Comparison of ENCODE assay signal across 10 cellular contexts in the genomic region with DNA sequence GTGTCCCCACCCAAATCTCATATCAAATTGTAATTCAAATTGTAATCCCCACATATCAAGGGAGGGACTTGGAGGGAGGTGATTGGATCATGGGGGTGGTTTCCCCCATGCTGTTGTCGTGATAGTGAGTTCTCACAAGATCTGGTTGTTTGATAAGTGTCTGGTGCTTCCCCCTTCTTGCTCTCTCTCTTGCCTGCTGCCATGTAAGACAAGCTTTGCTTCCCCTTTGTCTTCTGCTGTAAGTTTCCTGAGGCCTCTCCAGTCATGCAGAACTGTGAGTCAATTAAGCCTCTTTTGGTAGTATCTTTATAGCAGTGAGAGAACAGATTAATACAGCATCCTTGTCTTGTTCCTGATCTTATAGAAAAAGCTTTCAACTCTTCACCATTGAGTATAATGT. TPM values are rescaled to one million over a fixed set of nuclear protein-coding genes. Genes with fewer than 3 reads are reported as not detected.
A peak's percentile ranks its signal among the peaks of the same experiment; 100 is the strongest.
DNase-seq lines count a peak whose midpoint lies in the region; ATAC-seq and TF ChIP-seq lines count a peak whose summit lies in the region.
"Had no signal": no experiment of that assay in that cellular context is flagged by ENCODE, and none has a peak within 500 bp of the region (broad histone marks: within the 10 kb centered on the region; RNA-seq: fewer than 3 reads in every experiment).

No MANE protein-coding gene starts in this region.

- H3K36me3 ChIP-seq in ascending aorta (no peaks in the 10 kb centered on the region), sigmoid colon (no peaks in the 10 kb centered on the region)

- in situ Hi-C loops in Caki2 (cut with HindIII; ENCODE audit: low pct_unique_long_range_greater_than_20kb, low sequenced_read_pairs) = no loop called here

- no peak overlapping the region for H3K27ac Mint-ChIP-seq in activated T-cell treated with anti-CD3 and anti-CD28 coated beads, Interleukin-2, amount 50 U/mL, for 24 hours
- H3K27ac Mint-ChIP-seq: effector memory CD8-positive, alpha-beta T cell had no signal

- TF ChIP-seq POLR2A in sigmoid colon (IDR thresholded peaks at IDR 0.05) = no peak

- H3K4me1 Mint-ChIP-seq in activated T-cell treated with anti-CD3 and anti-CD28 coated beads, Interleukin-2, amount 50 U/mL, for 24 hours (ENCODE audit: low read depth) = no peaks in the 10 kb centered on the region

- TF ChIP-seq EP300 in sigmoid colon (IDR thresholded peaks at IDR 0.05) = no peak

- no peaks in the 10 kb centered on the region for H3K9me3 Mint-ChIP-seq in activated T-cell treated with anti-CD3 and anti-CD28 coated beads, Interleukin-2, amount 50 U/mL, for 24 hours
- H3K9me3 Mint-ChIP-seq: effector memory CD8-positive, alpha-beta T cell had no signal

- 35 to 78% methylated on average over 1 of the region's 1 CpG for WGBS in sigmoid colon, 2 donors

- H3K27ac ChIP-seq in ascending aorta (no peak overlapping the region), sigmoid colon (no peak overlapping the region)

- H3K9me3 ChIP-seq in ascending aorta (no peaks in the 10 kb centered on the region), sigmoid colon (no peaks in the 10 kb centered on the region)

- TF ChIP-seq CTCF in ascending aorta (IDR thresholded peaks at IDR 0.05) (no peak), sigmoid colon (IDR thresholded peaks at IDR 0.05) (no peak)

- no peaks in the 10 kb centered on the region for H3K27me3 Mint-ChIP-seq in activated T-cell treated with anti-CD3 and anti-CD28 coated beads, Interleukin-2, amount 50 U/mL, for 24 hours
- H3K27me3 Mint-ChIP-seq: effector memory CD8-positive, alpha-beta T cell had no signal

- H3K27me3 ChIP-seq in ascending aorta (no peaks in the 10 kb centered on the region), sigmoid colon (no peaks in the 10 kb centered on the region)

- no peak overlapping the region for H3K4me3 Mint-ChIP-seq in activated T-cell treated with anti-CD3 and anti-CD28 coated beads, Interleukin-2, amount 50 U/mL, for 24 hours
- H3K4me3 Mint-ChIP-seq: effector memory CD8-positive, alpha-beta T cell had no signal

- intact Hi-C loops in ascending aorta (cut with DNase I) = no loop called here
- intact Hi-C loops in sigmoid colon (cut with DNase I) = loop anchor here (10.0 kb wide), 1 partner anchor 50 kb away; the partner anchor contains the start of genes SASS6 and TRMT13

- H3K4me3 ChIP-seq in ascending aorta (no peak overlapping the region), sigmoid colon (no peak overlapping the region)

- DNase-seq in Caki2 (ENCODE audit: low read depth) = peak; percentile 28
- peak; percentile 56 for DNase-seq in SKM-1 (lab: John Stamatoyannopoulos, UW; ENCODE audit: unreplicated experiment)
- no peak for DNase-seq in DMS153 treated with DMSO at 0.1 percent for 48 hours (lab: John Stamatoyannopoulos, UW; ENCODE audit: unreplicated experiment)
- DNase-seq in activated T-cell treated with anti-CD3 and anti-CD28 coated beads, Interleukin-2, amount 50 U/mL, for 24 hours = no peak
- no peak for DNase-seq in ascending aorta (ENCODE audit: low spot score in 2 of 2)
- no peak for DNase-seq in sigmoid colon
- DNase-seq: effector memory CD8-positive, alpha-beta T cell had no signal

- H3K4me1 ChIP-seq in ascending aorta (no peaks in the 10 kb centered on the region), sigmoid colon (peaks cover 0 to 21% (median 18%) of the 10 kb centered on the region in 4 donors)

- no peaks in the 10 kb centered on the region for H3K36me3 Mint-ChIP-seq in activated T-cell treated with anti-CD3 and anti-CD28 coated beads, Interleukin-2, amount 50 U/mL, for 24 hours (ENCODE audit: low read depth)

- ATAC-seq in GM19351 (IDR thresholded peaks at IDR 0.05; ENCODE audit: unreplicated experiment) (peak; percentile 90), HG03108 (IDR thresholded peaks at IDR 0.05; ENCODE audit: unreplicated experiment) (peak; percentile 69)
- ATAC-seq: effector memory CD8-positive, alpha-beta T cell had no signal

RNA-seq across cellular contexts. Expression of gene LRRC39, which starts 6.5 kb away (rescaled TPM):
- 0.12 TPM in 1 of 2 replicates, not detected in the other for total RNA-seq in Caki2 (2014; rRNA removed; shearing (Covaris generic); ENCODE audit: low replicate concordance)
- total RNA-seq in ascending aorta (not detected), sigmoid colon (1 to 10 TPM in 3 of 4 donors, under 1 TPM in 1; 0.95 to 4.2 (median 2.1) TPM)
- polyA plus RNA-seq in sigmoid colon = under 1 TPM in 1 of 3 donors, not detected in 2; 0.52 TPM
- total RNA-seq: HT1080 had no signal

RNA-seq across cellular contexts. Expression of gene TRMT13, which starts 51.6 kb away (rescaled TPM):
- 1.7 and 8.7 TPM in 2 replicates for total RNA-seq in Caki2 (2014; rRNA removed; shearing (Covaris generic); ENCODE audit: low replicate concordance)
- total RNA-seq in ascending aorta = 11.4 TPM
- 10 to 100 TPM; 17.4 to 26.4 (median 24.8) TPM for total RNA-seq in sigmoid colon
- 1 to 10 TPM; 2.4 to 9.0 (median 3.2) TPM for polyA plus RNA-seq in sigmoid colon

RNA-seq across cellular contexts. Expression of gene SASS6, which starts 51.8 kb away (rescaled TPM):
- 2.9 and 4.3 TPM in 2 replicates for total RNA-seq in Caki2 (2014; rRNA removed; shearing (Covaris generic); ENCODE audit: low replicate concordance)
- 7.0 TPM for total RNA-seq in ascending aorta
- 1 to 10 TPM; 2.7 to 7.1 (median 4.9) TPM for total RNA-seq in sigmoid colon
- polyA plus RNA-seq in sigmoid colon = 1 to 10 TPM in 2 of 3 donors, under 1 TPM in 1; 0.92 to 2.6 (median 1.2) TPM

Comparison
In these comparisons a context has a peak if more than half of its experiments do, and no peak if none do; other contexts are left out.
1. DNase-seq: peak in Caki2 (single experiment) and SKM-1 (single experiment); none in DMS153 treated with DMSO at 0.1 percent for 48 hours (single experiment), activated T-cell treated with anti-CD3 and anti-CD28 coated beads, Interleukin-2, amount 50 U/mL, for 24 hours (single experiment), ascending aorta (0 of 2) and sigmoid colon (single experiment).